Comparison of ENCODE assay signal across 9 cellular contexts in genomic region chr2:2812648-2813047, GRCh38.
"Had no signal": no experiment of that assay in that cellular context is flagged by ENCODE, and none has a peak within 500 bp of the region (broad histone marks: within the 10 kb centered on the region; RNA-seq: fewer than 3 reads in every experiment).

No MANE protein-coding gene starts in this region.

- H3K4me3 Mint-ChIP-seq: HFFc6 had no signal

- ATAC-seq: HCT116, K562 had no signal

- H3K27ac Mint-ChIP-seq: HFFc6 had no signal

- H3K4me3 ChIP-seq: GM23248, HAP-1, K562 had no signal

- H3K4me1 ChIP-seq: HAP-1 had no signal

- H3K27ac ChIP-seq: GM23248 had no signal

- H3K9ac ChIP-seq: GM23248 had no signal

- H3K36me3 ChIP-seq: HAP-1 had no signal

- DNase-seq: GM23248, GOT3, H7, HFFc6, IMR-90 had no signal

- FAIRE-seq: HTR-8/SVneo, K562 had no signal

- H3K9me3 ChIP-seq: HAP-1 had no signal
